ENCODE assay signal across 2 cellular contexts in genomic region chr1:181206513-181206912, GRCh38.
A peak's percentile ranks its signal among the peaks of the same experiment; 100 is the strongest.
TF ChIP-seq lines count a peak whose summit lies in the region.

No MANE protein-coding gene starts in this region.

TF ChIP-seq in IMR-90, 13 proteins besides CTCF, POLR2A, EP300 and RAD21:
- TF ChIP-seq RFX5 (IDR thresholded peaks at IDR 0.05; ENCODE audit: low read depth, low read length) (no peak), USF2 (IDR thresholded peaks at IDR 0.05; ENCODE audit: low read depth, low read length) (no peak), MAFK (IDR thresholded peaks at IDR 0.05; ENCODE audit: low read depth, low read length) (no peak), ELK1 (IDR thresholded peaks at IDR 0.05; ENCODE audit: borderline replicate concordance, low read depth, low read length) (no peak), CEBPB (IDR thresholded peaks at IDR 0.05; ENCODE audit: low read depth, low read length) (no peak), MAZ (IDR thresholded peaks at IDR 0.05; ENCODE audit: borderline replicate concordance, low read depth, low read length) (no peak), CHD1 (IDR thresholded peaks at IDR 0.05; ENCODE audit: low read depth, low read length) (no peak), RCOR1 (IDR thresholded peaks at IDR 0.05; ENCODE audit: insufficient replicate concordance, low read length) (no peak), BHLHE40 (IDR thresholded peaks at IDR 0.05; ENCODE audit: low read depth, low read length) (no peak), MXI1 (IDR thresholded peaks at IDR 0.05; ENCODE audit: borderline replicate concordance, low read depth, low read length) (no peak), SMC3 (IDR thresholded peaks at IDR 0.05; ENCODE audit: low read depth, low read length) (no peak), FOS (IDR thresholded peaks at IDR 0.05; ENCODE audit: low read depth, low read length) (no peak), NFE2L2 (IDR thresholded peaks at IDR 0.05; ENCODE audit: low read depth, low read length) (no peak)
TF ChIP-seq in IMR-90: peak in this region for 0.

TF ChIP-seq in K562, 482 proteins besides CTCF, POLR2A, EP300 and RAD21:
- no peak for TF ChIP-seq ZNF354B (CRISPR knock-in tag; IDR thresholded peaks at IDR 0.05)
- TF ChIP-seq CAMTA2 (CRISPR knock-in tag; conservative IDR thresholded peaks at IDR 0.05), result no peak
- no peak for TF ChIP-seq SIN3B (IDR thresholded peaks at IDR 0.05; ENCODE audit: low read depth)
- TF ChIP-seq RFX1 (IDR thresholded peaks at IDR 0.05), result peak; percentile 54
